ENCODE assay signal across 19 cellular contexts in genomic region chr1:89826594-89826993, GRCh38.
"Had no signal": no experiment of that assay in that cellular context is flagged by ENCODE, and none has a peak within 500 bp of the region (broad histone marks: within the 10 kb centered on the region; RNA-seq: fewer than 3 reads in every experiment).

No MANE protein-coding gene starts in this region.

- H3K9me3 ChIP-seq: adrenal gland, left lung, suprapubic skin, upper lobe of left lung had no signal

- H3K27ac ChIP-seq: adrenal gland, left lung, suprapubic skin, upper lobe of left lung, VCaP had no signal

- H3K27me3 ChIP-seq: adrenal gland, left lung, suprapubic skin, upper lobe of left lung had no signal

- H3K27ac Mint-ChIP-seq: activated CD4-positive, alpha-beta T cell treated with anti-CD3 and anti-CD28 coated beads for 36 hours; activated naive CD4-positive, alpha-beta T cell treated with anti-CD3 and anti-CD28 coated beads for 36 hours; activated T-helper 17 cell treated with anti-CD3 and anti-CD28 coated beads, Interleukin-2, amount 50 U/mL, for 72 hours; dendritic cell treated with granulocyte-macrophage colony-stimulating factor and Interleukin-4, amounts not matched to agents 40 ng/mL and 50 ng/mL, for 4 days; effector memory CD8-positive, alpha-beta T cell; memory B cell; natural killer cell; T-cell had no signal

- H3K36me3 Mint-ChIP-seq: natural killer cell had no signal

- H3K27me3 Mint-ChIP-seq: activated CD4-positive, alpha-beta T cell treated with anti-CD3 and anti-CD28 coated beads for 36 hours; activated T-helper 17 cell treated with anti-CD3 and anti-CD28 coated beads, Interleukin-2, amount 50 U/mL, for 72 hours; central memory CD8-positive, alpha-beta T cell; dendritic cell treated with granulocyte-macrophage colony-stimulating factor and Interleukin-4, amounts not matched to agents 40 ng/mL and 50 ng/mL, for 4 days; effector memory CD8-positive, alpha-beta T cell; memory B cell; T-cell had no signal

- H3K4me3 ChIP-seq: adrenal gland, left lung, suprapubic skin, upper lobe of left lung had no signal

- H3K4me3 Mint-ChIP-seq: activated CD4-positive, alpha-beta T cell treated with anti-CD3 and anti-CD28 coated beads for 36 hours; activated naive CD4-positive, alpha-beta T cell treated with anti-CD3 and anti-CD28 coated beads for 36 hours; activated T-helper 17 cell treated with anti-CD3 and anti-CD28 coated beads, Interleukin-2, amount 50 U/mL, for 72 hours; central memory CD8-positive, alpha-beta T cell; dendritic cell treated with granulocyte-macrophage colony-stimulating factor and Interleukin-4, amounts not matched to agents 40 ng/mL and 50 ng/mL, for 4 days; effector memory CD8-positive, alpha-beta T cell; memory B cell; natural killer cell; T-cell had no signal

- H3K36me3 ChIP-seq: adrenal gland, suprapubic skin, upper lobe of left lung had no signal

- H3K9me3 Mint-ChIP-seq: activated naive CD4-positive, alpha-beta T cell treated with anti-CD3 and anti-CD28 coated beads for 36 hours; activated T-helper 17 cell treated with anti-CD3 and anti-CD28 coated beads, Interleukin-2, amount 50 U/mL, for 72 hours; central memory CD8-positive, alpha-beta T cell; dendritic cell treated with granulocyte-macrophage colony-stimulating factor and Interleukin-4, amounts not matched to agents 40 ng/mL and 50 ng/mL, for 4 days; effector memory CD8-positive, alpha-beta T cell; memory B cell; natural killer cell; T-cell had no signal

- DNase-seq: activated CD4-positive, alpha-beta T cell treated with anti-CD3 and anti-CD28 coated beads for 36 hours; activated naive CD4-positive, alpha-beta T cell treated with anti-CD3 and anti-CD28 coated beads for 36 hours; activated T-cell treated with anti-CD3 and anti-CD28 coated beads for 4 hours; adrenal gland; effector memory CD8-positive, alpha-beta T cell; left lung; natural killer cell; nucleus accumbens; stimulated activated CD4-positive, alpha-beta T cell treated with anti-CD3 and anti-CD28 coated beads, Interleukin-2, amount 100 ng/mL, for 48 hours; stimulated activated naive CD4-positive, alpha-beta T cell treated with Interleukin-2 at 50 U/mL for 16 hours; T-cell; T1000; upper lobe of left lung had no signal

- ATAC-seq: activated CD4-positive, alpha-beta T cell treated with anti-CD3 and anti-CD28 coated beads for 36 hours; activated T-helper 17 cell treated with anti-CD3 and anti-CD28 coated beads, Interleukin-2, amount 50 U/mL, for 72 hours; effector memory CD8-positive, alpha-beta T cell; left lung; natural killer cell; T-cell had no signal
